Comparison of ENCODE assay signal across 1 cellular context in genomic region chr3:112568642-112569041, GRCh38.
TF ChIP-seq lines count a peak whose summit lies in the region.

No MANE protein-coding gene starts in this region.

TF ChIP-seq in endothelial cell of umbilical vein, 7 proteins besides CTCF, POLR2A, EP300 and RAD21 (continued from another document):
- no peak for TF ChIP-seq GATA2 (IDR thresholded peaks at IDR 0.05; ENCODE audit: insufficient read depth, insufficient read length, low read depth, low read length)
- no peak for TF ChIP-seq POLR2AphosphoS5 (IDR thresholded peaks at IDR 0.05; ENCODE audit: insufficient read depth, low read depth, low read length)
- peak; percentile 7 for TF ChIP-seq JUN (IDR thresholded peaks at IDR 0.05; ENCODE audit: borderline replicate concordance, insufficient read depth, insufficient read length, low read depth)
- no peak for TF ChIP-seq FOS (IDR thresholded peaks at IDR 0.05; ENCODE audit: borderline replicate concordance, insufficient read depth, low read length)
